In the genomic region with DNA sequence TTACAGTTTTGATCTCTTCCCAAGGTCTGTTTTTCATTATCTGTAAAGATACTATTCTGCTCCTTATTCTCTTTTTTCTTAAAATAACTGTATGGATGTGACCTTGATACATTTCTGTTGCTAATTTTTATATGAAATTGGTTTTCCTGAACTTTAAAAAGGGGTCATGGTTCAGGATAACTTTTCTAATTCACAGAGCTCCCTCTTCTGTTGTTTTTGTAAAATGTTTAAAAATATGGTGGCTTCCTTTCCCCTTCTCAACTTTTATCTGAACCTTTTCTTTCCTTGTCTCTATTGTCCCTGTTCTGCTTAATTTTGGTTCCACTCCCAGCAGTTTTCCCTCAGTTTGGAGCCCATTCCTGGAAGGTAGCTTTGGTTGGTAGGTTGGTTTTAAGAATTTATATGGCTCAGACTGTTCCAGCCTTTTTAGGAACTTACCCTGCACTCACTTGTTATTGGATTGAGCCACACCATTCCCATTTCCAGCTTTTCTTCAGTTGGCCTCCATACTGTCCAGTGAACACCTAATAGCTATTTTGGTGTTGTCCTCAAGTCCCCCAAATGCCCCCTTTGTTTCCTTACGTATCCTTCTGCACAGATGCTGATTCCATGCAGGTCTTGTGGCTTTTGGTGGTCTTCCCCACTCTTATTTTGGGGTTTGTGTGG, we compare ENCODE assay signal across 13 cellular contexts.
DNase-seq lines count a peak whose midpoint lies in the region; TF ChIP-seq lines count a peak whose summit lies in the region.
"Had no signal": no experiment of that assay in that cellular context is flagged by ENCODE, and none has a peak within 500 bp of the region (broad histone marks: within the 10 kb centered on the region; RNA-seq: fewer than 3 reads in every experiment).

No MANE protein-coding gene starts in this region.

- H3K4me2 ChIP-seq in hepatocyte: no peak overlapping the region

- no peak overlapping the region for H3K4me3 ChIP-seq in hepatocyte
- H3K4me3 ChIP-seq: stomach had no signal

- TF ChIP-seq CTCF in 22Rv1 (IDR thresholded peaks at IDR 0.05) (0 out of 2 replicates have a peak, but pooled peaks have one; percentile 7), GM10266 (IDR thresholded peaks at IDR 0.05; ENCODE audit: control insufficient read depth, insufficient read depth, low read depth, missing control alignments) (peak; percentile 27), hepatocyte (IDR thresholded peaks at IDR 0.05; ENCODE audit: poor library complexity) (peak; percentile 38)

- WGBS in hepatocyte (ENCODE audit: low lambda C conversion rate, missing lambda C conversion rate): 100% methylated on average over 1 of the region's 1 CpG

- peaks cover 9% of the 10 kb centered on the region for H3K4me1 ChIP-seq in hepatocyte (ENCODE audit: insufficient read depth)

- H3K27ac ChIP-seq in 22Rv1 (no peak overlapping the region), hepatocyte (no peak overlapping the region)
- H3K27ac ChIP-seq: brain microvascular endothelial cell had no signal

- in situ Hi-C loops in SK-MEL-5 (cut with HindIII; ENCODE audit: low pct_unique_long_range_greater_than_20kb, low sequenced_read_pairs): loop anchor here (25.0 kb wide), 1 partner anchor 164 kb away; no protein-coding TSS in a partner anchor

- peaks cover 70% of the 10 kb centered on the region for H3K79me2 ChIP-seq in hepatocyte

- no peaks in the 10 kb centered on the region for H3K36me3 ChIP-seq in hepatocyte (replicated peaks; ENCODE audit: insufficient read depth, low read depth)
- H3K36me3 ChIP-seq: brain microvascular endothelial cell had no signal

- no peak overlapping the region for H2AFZ ChIP-seq in hepatocyte

- DNase-seq in GM10266 (ENCODE audit: extremely low spot score): no peak
- peak; percentile 20 for DNase-seq in SK-MEL-5 (ENCODE audit: low read depth, low spot score)
- no peak for DNase-seq in hepatocyte (ENCODE audit: low spot score)
- no peak for DNase-seq in middle frontal gyrus (ENCODE audit: extremely low spot score, low spot score)
- DNase-seq in NCI-H187 (lab: John Stamatoyannopoulos, UW): no peak
- DNase-seq in stimulated activated CD4-positive, alpha-beta T cell treated with anti-CD3 and anti-CD28 coated beads, Interleukin-15, amount 100 ng/mL, for 24 hours: no peak
- no peak for DNase-seq in NCI-H1417 treated with DMSO at 0.1 percent for 48 hours (lab: John Stamatoyannopoulos, UW)
- DNase-seq: activated CD8-positive, alpha-beta memory T cell treated with anti-CD3 and anti-CD28 coated beads, Interleukin-2, amount 50 U/mL, for 4 hours; brain microvascular endothelial cell; KG1; NCI-H774; stomach had no signal

- H3K9me2 ChIP-seq in hepatocyte (replicated peaks; ENCODE audit: insufficient read depth): no peaks in the 10 kb centered on the region

- peaks cover 15% of the 10 kb centered on the region for H4K20me1 ChIP-seq in hepatocyte (ENCODE audit: insufficient read depth, poor library complexity, severe bottlenecking)

- H3K27me3 ChIP-seq in hepatocyte: no peaks in the 10 kb centered on the region
- H3K27me3 ChIP-seq: brain microvascular endothelial cell, stomach had no signal

- no peaks in the 10 kb centered on the region for H3K9me3 ChIP-seq in hepatocyte (ENCODE audit: low read depth)
- H3K9me3 ChIP-seq: stomach had no signal
